ENCODE assay signal across 9 cellular contexts in the genomic region with DNA sequence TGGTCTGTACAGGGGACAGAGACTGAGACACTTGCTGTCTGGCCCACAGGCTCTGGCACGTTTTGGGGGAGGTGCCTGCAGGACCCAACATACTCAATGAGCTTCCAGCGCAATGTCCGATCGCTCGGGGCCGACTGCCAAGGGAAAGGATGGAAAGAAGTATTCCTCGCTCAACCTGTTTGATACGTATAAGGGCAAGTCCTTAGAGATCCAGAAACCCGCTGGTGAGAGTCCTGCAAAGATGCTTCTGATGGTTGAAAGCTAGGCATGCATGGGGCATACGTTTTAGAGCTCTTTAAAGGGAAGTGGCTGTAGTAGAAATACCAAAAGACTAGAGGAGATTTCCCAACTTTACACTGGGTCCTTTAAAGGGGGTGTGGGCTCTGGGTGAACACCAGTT. TPM values are rescaled to one million over a fixed set of nuclear protein-coding genes. Genes with fewer than 3 reads are reported as not detected.
DNase-seq lines count a peak whose midpoint lies in the region; ATAC-seq and TF ChIP-seq lines count a peak whose summit lies in the region.
"Had no signal": no experiment of that assay in that cellular context is flagged by ENCODE, and none has a peak within 500 bp of the region (broad histone marks: within the 10 kb centered on the region; RNA-seq: fewer than 3 reads in every experiment).

No MANE protein-coding gene starts in this region.

- no peak overlapping the region for H3K18ac ChIP-seq in trophoblast cell (ENCODE audit: low read length)

- H3K9me3 ChIP-seq in PC-9 (ENCODE audit: insufficient read depth, low read depth) (no peaks in the 10 kb centered on the region), endocrine pancreas (ENCODE audit: control insufficient read depth, low read length) (no peaks in the 10 kb centered on the region), trophoblast cell (ENCODE audit: insufficient read depth, low read depth, low read length) (no peaks in the 10 kb centered on the region), testis (no peaks in the 10 kb centered on the region)

- no peaks in the 10 kb centered on the region for H3K9me2 ChIP-seq in PC-9 (ENCODE audit: insufficient read depth)

- H3K4me1 ChIP-seq in PC-9 (replicated peaks; ENCODE audit: insufficient read depth), result peaks cover 20% of the 10 kb centered on the region
- H3K4me1 ChIP-seq in endocrine pancreas (ENCODE audit: control insufficient read depth, insufficient read depth, low read length), result no peaks in the 10 kb centered on the region
- peaks cover 4 to 7% of the 10 kb centered on the region in 2 experiments for H3K4me1 ChIP-seq in trophoblast cell (ENCODE audit: control insufficient read depth in 1 of 2, insufficient read depth in 2 of 2, low read length in 2 of 2)
- peaks cover 15% of the 10 kb centered on the region for H3K4me1 ChIP-seq in testis

- TF ChIP-seq CTCF in PC-9 (conservative IDR thresholded peaks at IDR 0.05) (no peak), testis (IDR thresholded peaks at IDR 0.05) (no peak)

- H4K91ac ChIP-seq in trophoblast cell (ENCODE audit: low read depth, low read length), result no peak overlapping the region

- peaks cover 37% of the 10 kb centered on the region for H3F3A ChIP-seq in PC-9 (ENCODE audit: insufficient read depth, low read depth)

- H4K12ac ChIP-seq in trophoblast cell (ENCODE audit: low read depth, low read length), result no peak overlapping the region

- peak overlapping the region; percentile 77 for H3K4ac ChIP-seq in trophoblast cell (ENCODE audit: low read depth, low read length)

- H3K14ac ChIP-seq in trophoblast cell (ENCODE audit: low read length), result no peak overlapping the region

- intact Hi-C loops in PC-9 (cut with micrococcal nuclease; ENCODE audit: unreplicated experiment), result no loop called here
- intact Hi-C loops in testis (cut with DNase I; ENCODE audit: low total_unique reads), result no loop called here

- no CpG with 5 or more reads among the region's 10 CpGs for WGBS in trophoblast cell (ENCODE audit: extremely low coverage, insufficient coverage, insufficient read length)
- 42 to 51% methylated on average over 10 of the region's 10 CpGs for WGBS in testis, 2 donors

- H4K20me1 ChIP-seq in PC-9 (ENCODE audit: insufficient read depth), result peaks cover 3% of the 10 kb centered on the region; the same call in 1 of the 2 replicates

- H2AK5ac ChIP-seq in trophoblast cell (ENCODE audit: low read length), result no peak overlapping the region

- BruUV-seq in PC-9 (replicated peaks; lab: Mats Ljungman, UMichigan), result no TSS peak

- H2BK5ac ChIP-seq in trophoblast cell (ENCODE audit: low read depth, low read length, poor library complexity), result no peak overlapping the region

- H3K79me2 ChIP-seq in PC-9 (ENCODE audit: low read depth) (peaks cover 51% of the 10 kb centered on the region), trophoblast cell (ENCODE audit: control insufficient read depth, insufficient read depth, low read length, poor library complexity) (peaks cover 17% of the 10 kb centered on the region)

- DNase-seq in GF-D8 (lab: John Stamatoyannopoulos, UW), result peak; percentile 18
- DNase-seq in PC-9, result no peak
- peak; percentile 30 to 63 for DNase-seq in trophoblast cell
- no peak for DNase-seq in testis
- DNase-seq: NCI-H1417 had no signal

- POLR2A ChIA-PET in PC-9 (lab: Charles Lee; ENCODE audit: unreplicated experiment), result interaction anchor here (0.6 kb wide), 2 partner anchors 30 to 540 kb away, joined by 3 to 6 read pairs; no protein-coding TSS in a partner anchor

- H2AFZ ChIP-seq in PC-9 (no peak overlapping the region), trophoblast cell (ENCODE audit: insufficient read depth, low read length, poor library complexity) (no peak overlapping the region)

- H3K27ac ChIP-seq in PC-9 (no peak overlapping the region), trophoblast cell (ENCODE audit: low read depth, low read length) (no peak overlapping the region), testis (peak overlapping the region in 1 of 2 donors; percentile 91)

- peak overlapping the region; percentile 87; the same call in 1 of the 2 replicates for H3K4me3 ChIP-seq in PC-9
- peak overlapping the region; percentile 92 for H3K4me3 ChIP-seq in endocrine pancreas (ENCODE audit: control insufficient read depth, insufficient read depth, low read length)
- no peak overlapping the region for H3K4me3 ChIP-seq in trophoblast cell (ENCODE audit: low read depth, low read length)
- no peak overlapping the region for H3K4me3 ChIP-seq in testis

- TF ChIP-seq POLR2A in testis (IDR thresholded peaks at IDR 0.05), result no peak

- H3K79me1 ChIP-seq in trophoblast cell (ENCODE audit: low read length), result peaks cover 7% of the 10 kb centered on the region

- H3K36me3 ChIP-seq in PC-9 (ENCODE audit: low read depth), result peaks cover 50% of the 10 kb centered on the region
- peaks cover 23% of the 10 kb centered on the region for H3K36me3 ChIP-seq in endocrine pancreas (ENCODE audit: control insufficient read depth, insufficient read depth, low read length)
- H3K36me3 ChIP-seq in trophoblast cell (ENCODE audit: control insufficient read depth in 1 of 2, insufficient read depth in 2 of 2, low read length in 2 of 2), result peaks cover 44 to 46% of the 10 kb centered on the region in 2 experiments
- H3K36me3 ChIP-seq in testis (ENCODE audit: low read depth, missing control alignments), result no peaks in the 10 kb centered on the region

- H2BK12ac ChIP-seq in trophoblast cell (ENCODE audit: low read length), result no peak overlapping the region

- no peak overlapping the region for H3K23ac ChIP-seq in trophoblast cell (ENCODE audit: low read length)

- H3K4me2 ChIP-seq in PC-9, result peak overlapping the region; percentile 87
- peak overlapping the region; percentile 97 for H3K4me2 ChIP-seq in trophoblast cell (ENCODE audit: low read length)

- no peak overlapping the region for H4K8ac ChIP-seq in trophoblast cell (ENCODE audit: low read depth, low read length)

- CTCF ChIA-PET in PC-9 (lab: Charles Lee), result interaction anchor here (0.5 kb wide), 1 partner anchor 21 kb away, joined by 5 read pairs; no protein-coding TSS in a partner anchor

- H3K9ac ChIP-seq in endocrine pancreas (ENCODE audit: control insufficient read depth, insufficient read depth, low read length) (no peak overlapping the region), trophoblast cell (ENCODE audit: low read length) (no peak overlapping the region)

- ATAC-seq in HG03280 (IDR thresholded peaks at IDR 0.05; ENCODE audit: unreplicated experiment), result no peak
- ATAC-seq in HG03439 (IDR thresholded peaks at IDR 0.05; ENCODE audit: unreplicated experiment), result no peak
- no peak for ATAC-seq in HG02763 (IDR thresholded peaks at IDR 0.05; ENCODE audit: unreplicated experiment)

- H3K27me3 ChIP-seq in PC-9 (ENCODE audit: insufficient read depth, low read depth) (no peaks in the 10 kb centered on the region), endocrine pancreas (ENCODE audit: control insufficient read depth, insufficient read depth, low read length) (no peaks in the 10 kb centered on the region), trophoblast cell (ENCODE audit: insufficient read depth, low read length) (no peaks in the 10 kb centered on the region), testis (no peaks in the 10 kb centered on the region)

- H2BK120ac ChIP-seq in trophoblast cell (ENCODE audit: insufficient read depth, low read length, poor library complexity), result no peak overlapping the region

RNA-seq across cellular contexts. Expression of a gene that starts 2.2 kb away (rescaled TPM):
- 182 and 192 TPM in 2 replicates for total RNA-seq in PC-9 (2021)
- 98.0 and 98.6 TPM in 2 replicates for polyA plus RNA-seq in trophoblast cell (2013)
- total RNA-seq in testis, result 100 to 1,000 TPM; 288 to 301 TPM
- polyA plus RNA-seq in testis (ENCODE audit: insufficient read depth, low read depth, low replicate concordance), result 473 TPM

RNA-seq across cellular contexts. Expression of a gene that starts 7.6 kb away (rescaled TPM):
- total RNA-seq in PC-9 (2021) (not detected in 2 replicates), testis (1 to 10 TPM; 2.9 to 6.3 TPM)
- not detected in 2 replicates for polyA plus RNA-seq in trophoblast cell (2013)
- polyA plus RNA-seq in testis (ENCODE audit: insufficient read depth, low read depth, low replicate concordance), result 34.8 TPM

RNA-seq across cellular contexts. Expression of a gene that starts 29.8 kb away (rescaled TPM):
- total RNA-seq in PC-9 (2021) (336 and 358 TPM in 2 replicates), testis (100 to 1,000 TPM; 654 to 710 TPM)
- polyA plus RNA-seq in trophoblast cell (2013), result 204 and 206 TPM in 2 replicates
- polyA plus RNA-seq in testis (ENCODE audit: insufficient read depth, low read depth, low replicate concordance), result 861 TPM

RNA-seq across cellular contexts. Expression of a gene that starts 29.9 kb away (rescaled TPM):
- total RNA-seq in PC-9 (2021), result not detected in 2 replicates
- polyA plus RNA-seq in trophoblast cell (2013), result not detected in 2 replicates
- total RNA-seq in testis, result 1 to 10 TPM in 1 of 2 donors, not detected in 1; 2.6 TPM
- 1.7 TPM for polyA plus RNA-seq in testis (ENCODE audit: insufficient read depth, low read depth, low replicate concordance)

RNA-seq across cellular contexts. Expression of a gene that starts 33.0 kb away (rescaled TPM):
- total RNA-seq in PC-9 (2021) (2.7 and 2.9 TPM in 2 replicates), testis (1 to 10 TPM; 7.5 to 9.8 TPM)
- 1.6 and 1.7 TPM in 2 replicates for polyA plus RNA-seq in trophoblast cell (2013)
- 27.9 TPM for polyA plus RNA-seq in testis (ENCODE audit: insufficient read depth, low read depth, low replicate concordance)

Comparison
In these comparisons a context has a peak if more than half of its experiments do, and no peak if none do; other contexts are left out.
1. DNase-seq: peak in GF-D8 (single experiment) and trophoblast cell (2 of 2); none in PC-9 (0 of 2) and testis (single experiment).
2. H3K4me3 ChIP-seq: peak in PC-9 (single experiment) and endocrine pancreas (single experiment); none in trophoblast cell (single experiment) and testis (0 of 2).